In the genomic region with DNA sequence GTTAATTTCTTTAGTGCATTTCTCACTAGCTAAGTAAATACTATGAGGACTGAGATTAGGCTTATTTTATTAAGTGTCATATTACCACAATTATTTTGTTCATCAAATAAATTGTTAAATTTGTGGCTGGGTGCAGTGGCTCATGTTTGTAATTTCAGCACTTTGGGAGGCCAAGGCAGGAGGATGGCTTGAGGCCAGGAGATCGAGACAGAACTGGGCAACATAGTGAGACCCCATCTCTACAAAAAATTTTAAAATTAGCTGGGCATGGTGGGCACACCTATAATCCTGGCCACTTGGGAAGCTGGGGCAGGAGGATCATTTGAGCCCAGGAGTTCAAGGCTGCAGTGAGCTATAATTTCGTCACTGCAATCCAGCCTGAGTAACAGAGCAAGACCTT, we compare ENCODE assay signal across 28 cellular contexts.
"Had no signal": no experiment of that assay in that cellular context is flagged by ENCODE, and none has a peak within 500 bp of the region (broad histone marks: within the 10 kb centered on the region; RNA-seq: fewer than 3 reads in every experiment).

No MANE protein-coding gene starts in this region.

- H3K9me3 ChIP-seq: SJCRH30, SK-N-SH had no signal

- H3K27me3 Mint-ChIP-seq: activated CD4-positive, alpha-beta T cell treated with anti-CD3 and anti-CD28 coated beads for 36 hours; activated naive CD4-positive, alpha-beta T cell treated with anti-CD3 and anti-CD28 coated beads, Interleukin-2, amount 10 ng/mL, durations not matched to agents 7 days and 5 days; activated naive CD8-positive, alpha-beta T cell treated with anti-CD3 and anti-CD28 coated beads for 36 hours had no signal

- H3K4me3 ChIP-seq: coronary artery, SJCRH30 had no signal

- H3K4me1 ChIP-seq: SJCRH30 had no signal

- DNase-seq: activated CD4-positive, alpha-beta T cell treated with anti-CD3 and anti-CD28 coated beads for 36 hours; activated CD4-positive, alpha-beta T cell treated with anti-CD3 and anti-CD28 coated beads, Interleukin-2, amount 50 U/mL, for 4 hours; activated CD8-positive, alpha-beta memory T cell treated with anti-CD3 and anti-CD28 coated beads, Interleukin-2, amount 50 U/mL, for 48 hours; activated CD8-positive, alpha-beta T cell treated with anti-CD3 and anti-CD28 coated beads, Interleukin-2, amount 10 ng/mL, durations not matched to agents 7 days and 5 days; activated gamma-delta T cell; activated naive CD4-positive, alpha-beta T cell treated with anti-CD3 and anti-CD28 coated beads, Interleukin-2, amount 10 ng/mL, durations not matched to agents 7 days and 5 days; activated naive CD8-positive, alpha-beta T cell treated with anti-CD3 and anti-CD28 coated beads for 36 hours; activated T-cell treated with anti-CD3 and anti-CD28 coated beads, Interleukin-2, amount 50 U/mL, for 1 hour; Kasumi-1; NCI-H1105 treated with DMSO at 0.1 percent for 48 hours; NCI-H146; NCI-H187 treated with DMSO at 0.1 percent for 48 hours; NCI-H2081 treated with DMSO at 0.1 percent for 48 hours; NCI-H2171; NCI-H2227 treated with DMSO at 0.1 percent for 48 hours; NCI-H446 treated with DMSO at 0.1 percent for 48 hours; NCI-H524 treated with DMSO at 0.1 percent for 48 hours; NCI-H82; NK-92 treated with Interleukin-12 subunit alpha and Interleukin-12 subunit beta, amount 100 ng/mL, for 24 hours; OCI-M1; RPMI8226; SJCRH30; SK-N-SH; T-helper 1 cell had no signal

- H3K27ac ChIP-seq: coronary artery, SJCRH30, VCaP had no signal

- ATAC-seq: activated CD4-positive, alpha-beta T cell treated with anti-CD3 and anti-CD28 coated beads for 36 hours; activated CD8-positive, alpha-beta T cell treated with anti-CD3 and anti-CD28 coated beads, Interleukin-2, amount 10 ng/mL, durations not matched to agents 7 days and 5 days; Panc1; Right ventricle myocardium inferior had no signal

- H3K9me3 Mint-ChIP-seq: activated naive CD4-positive, alpha-beta T cell treated with anti-CD3 and anti-CD28 coated beads, Interleukin-2, amount 10 ng/mL, durations not matched to agents 7 days and 5 days; activated naive CD8-positive, alpha-beta T cell treated with anti-CD3 and anti-CD28 coated beads for 36 hours had no signal

- H3K4me3 Mint-ChIP-seq: activated CD4-positive, alpha-beta T cell treated with anti-CD3 and anti-CD28 coated beads for 36 hours; activated CD8-positive, alpha-beta T cell treated with anti-CD3 and anti-CD28 coated beads, Interleukin-2, amount 10 ng/mL, durations not matched to agents 7 days and 5 days; activated naive CD4-positive, alpha-beta T cell treated with anti-CD3 and anti-CD28 coated beads, Interleukin-2, amount 10 ng/mL, durations not matched to agents 7 days and 5 days; activated naive CD8-positive, alpha-beta T cell treated with anti-CD3 and anti-CD28 coated beads for 36 hours had no signal

- H3K27me3 ChIP-seq: SJCRH30 had no signal

- H3K9ac ChIP-seq: SK-N-SH had no signal

- H3K27ac Mint-ChIP-seq: activated CD4-positive, alpha-beta T cell treated with anti-CD3 and anti-CD28 coated beads for 36 hours; activated CD8-positive, alpha-beta T cell treated with anti-CD3 and anti-CD28 coated beads, Interleukin-2, amount 10 ng/mL, durations not matched to agents 7 days and 5 days; activated naive CD4-positive, alpha-beta T cell treated with anti-CD3 and anti-CD28 coated beads, Interleukin-2, amount 10 ng/mL, durations not matched to agents 7 days and 5 days; activated naive CD8-positive, alpha-beta T cell treated with anti-CD3 and anti-CD28 coated beads for 36 hours had no signal
